In the genomic region with DNA sequence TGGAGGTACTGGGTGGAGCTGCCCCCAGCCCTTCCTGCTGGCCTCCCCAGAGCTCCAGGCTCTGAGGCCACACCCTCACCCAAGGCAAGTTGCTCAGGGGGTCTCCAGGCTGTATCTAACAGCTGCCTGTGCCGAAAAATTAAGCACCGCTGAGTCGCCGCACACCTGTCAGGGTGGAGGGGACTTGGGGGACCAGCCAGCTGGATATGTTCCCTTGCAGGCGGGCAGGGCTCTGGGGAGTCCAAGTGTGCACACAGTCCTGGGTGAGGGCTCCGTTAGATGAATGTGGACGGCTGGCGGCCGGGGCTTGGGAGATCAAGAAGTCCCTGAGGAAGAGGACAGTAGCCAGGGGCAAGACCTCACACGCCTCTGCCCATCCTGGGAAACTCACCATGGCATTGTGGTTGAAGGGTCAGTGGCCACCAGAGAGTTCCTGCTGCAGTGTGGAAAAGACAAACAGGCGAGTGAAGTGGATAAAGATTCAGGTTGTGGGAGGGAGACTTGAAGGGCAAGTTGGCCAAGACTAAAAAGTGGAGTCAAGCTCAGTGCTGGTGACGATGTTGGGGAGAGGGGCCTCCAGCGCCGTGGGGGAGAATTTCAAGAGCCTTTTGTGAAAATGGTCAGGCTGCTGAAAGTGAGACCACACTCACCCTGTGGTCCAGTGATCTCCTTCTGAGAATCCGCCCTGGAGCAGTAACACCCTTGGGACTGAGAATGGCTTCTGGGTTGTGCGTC, we compare ENCODE assay signal across 21 cellular contexts.
DNase-seq lines count a peak whose midpoint lies in the region; ATAC-seq and TF ChIP-seq lines count a peak whose summit lies in the region.
"Had no signal": no experiment of that assay in that cellular context is flagged by ENCODE, and none has a peak within 500 bp of the region (broad histone marks: within the 10 kb centered on the region; RNA-seq: fewer than 3 reads in every experiment).

No MANE protein-coding gene starts in this region.

- no peak overlapping the region for H4K8ac ChIP-seq in trophoblast cell (ENCODE audit: low read depth, low read length)

- H2AFZ ChIP-seq in trophoblast cell (ENCODE audit: insufficient read depth, low read length, poor library complexity), result no peak overlapping the region

- DNase-seq in left cardiac atrium (peak; percentile 11), right atrium auricular region (ENCODE audit: low spot score) (no peak), right cardiac atrium (peak; percentile 3 to 54 (median 35)), trophoblast cell (peak in 1 of 2 donors; percentile 28), NCI-H2107 (lab: John Stamatoyannopoulos, UW) (no peak), left lobe of liver (ENCODE audit: low spot score) (no peak), coronary artery (ENCODE audit: low spot score) (no peak)
- DNase-seq in activated CD4-positive, CD25-positive, alpha-beta regulatory T cell treated with anti-CD3 and anti-CD28 coated beads, Interleukin-2, amount 50 U/mL, for 72 hours, result no peak
- DNase-seq: Calu3; CD8-positive, alpha-beta T cell; DMS53; GOT3; KG1; NCI-H1105 treated with DMSO at 0.1 percent for 48 hours; NCI-H187; NCI-H226; NCI-H524; NCI-H82; PC-3 had no signal

- no peak overlapping the region for H3K18ac ChIP-seq in trophoblast cell (ENCODE audit: low read length)

- no peak overlapping the region for H4K12ac ChIP-seq in trophoblast cell (ENCODE audit: low read depth, low read length)

- H3K27me3 ChIP-seq in right atrium auricular region (no peaks in the 10 kb centered on the region), right cardiac atrium (ENCODE audit: control insufficient read depth, insufficient read depth) (no peaks in the 10 kb centered on the region), trophoblast cell (ENCODE audit: insufficient read depth, low read length) (no peaks in the 10 kb centered on the region)
- H3K27me3 ChIP-seq: SJSA1 had no signal

- H3K23ac ChIP-seq in trophoblast cell (ENCODE audit: low read length), result no peak overlapping the region

- no peak overlapping the region for H2BK12ac ChIP-seq in trophoblast cell (ENCODE audit: low read length)

- H3K36me3 ChIP-seq in right atrium auricular region, result no peaks in the 10 kb centered on the region
- H3K36me3 ChIP-seq in trophoblast cell (ENCODE audit: control insufficient read depth in 1 of 2, insufficient read depth in 2 of 2, low read length in 2 of 2), result no peaks in the 10 kb centered on the region
- H3K36me3 ChIP-seq: SJSA1 had no signal

- H3K9ac ChIP-seq in trophoblast cell (ENCODE audit: low read length), result no peak overlapping the region

- H3K9me3 ChIP-seq in right atrium auricular region (peaks cover 0 to 17% of the 10 kb centered on the region in 2 donors), right cardiac atrium (ENCODE audit: control insufficient read depth, low read length) (no peaks in the 10 kb centered on the region), trophoblast cell (ENCODE audit: insufficient read depth, low read depth, low read length) (peaks cover 29% of the 10 kb centered on the region)

- peaks cover 8% of the 10 kb centered on the region for H3K79me1 ChIP-seq in trophoblast cell (ENCODE audit: low read length)

- 95% methylated on average over 16 of the region's 16 CpGs for WGBS in right cardiac atrium
- WGBS in trophoblast cell (ENCODE audit: extremely low coverage, insufficient coverage, insufficient read length), result no CpG with 5 or more reads among the region's 16 CpGs

- H3K4me3 ChIP-seq in right atrium auricular region (no peak overlapping the region), right cardiac atrium (ENCODE audit: low read length) (no peak overlapping the region), trophoblast cell (ENCODE audit: low read depth, low read length) (peak overlapping the region; percentile 28), coronary artery (no peak overlapping the region)
- H3K4me3 ChIP-seq: SJSA1 had no signal

- no peak overlapping the region for H2BK5ac ChIP-seq in trophoblast cell (ENCODE audit: low read depth, low read length, poor library complexity)

- intact Hi-C loops in left cardiac atrium (cut with DNase I), result no loop called here
- intact Hi-C loops in right cardiac atrium (cut with DNase I), result no loop called here

- TF ChIP-seq CTCF in right atrium auricular region (IDR thresholded peaks at IDR 0.05) (no peak), coronary artery (IDR thresholded peaks at IDR 0.05) (no peak)

- no peak overlapping the region for H3K27ac ChIP-seq in right atrium auricular region
- H3K27ac ChIP-seq in right cardiac atrium (ENCODE audit: low read length), result no peak overlapping the region
- H3K27ac ChIP-seq in trophoblast cell (ENCODE audit: low read depth, low read length), result no peak overlapping the region
- no peak overlapping the region for H3K27ac ChIP-seq in coronary artery
- H3K27ac ChIP-seq: RWPE1, SJSA1 had no signal

- no peak overlapping the region for H3K4me2 ChIP-seq in trophoblast cell (ENCODE audit: low read length)

- ATAC-seq in left cardiac atrium (no peak), right cardiac atrium (no peak), left lobe of liver (no peak)
- ATAC-seq: CD8-positive, alpha-beta T cell; PC-3 had no signal

- H3K14ac ChIP-seq in trophoblast cell (ENCODE audit: low read length), result no peak overlapping the region

- no peak overlapping the region for H4K91ac ChIP-seq in trophoblast cell (ENCODE audit: low read depth, low read length)

- no peak overlapping the region for H2AK5ac ChIP-seq in trophoblast cell (ENCODE audit: low read length)

- peaks cover 2% of the 10 kb centered on the region for H3K79me2 ChIP-seq in trophoblast cell (ENCODE audit: control insufficient read depth, insufficient read depth, low read length, poor library complexity)

- no peak overlapping the region for H2BK120ac ChIP-seq in trophoblast cell (ENCODE audit: insufficient read depth, low read length, poor library complexity)

- H3K4ac ChIP-seq in trophoblast cell (ENCODE audit: low read depth, low read length), result no peak overlapping the region

- H3K4me1 ChIP-seq in right atrium auricular region (peaks cover 0 to 24% of the 10 kb centered on the region in 2 donors), right cardiac atrium (ENCODE audit: control insufficient read depth, insufficient read depth, low read length) (peaks cover 13% of the 10 kb centered on the region), trophoblast cell (ENCODE audit: control insufficient read depth in 1 of 2, insufficient read depth in 2 of 2, low read length in 2 of 2) (peaks cover 8 to 18% of the 10 kb centered on the region in 2 experiments)

Comparison
In these comparisons a context has a peak if more than half of its experiments do, and no peak if none do; other contexts are left out.
1. DNase-seq: peak in left cardiac atrium (single experiment) and right cardiac atrium (3 of 3); none in right atrium auricular region (single experiment), NCI-H2107 (single experiment), activated CD4-positive, CD25-positive, alpha-beta regulatory T cell treated with anti-CD3 and anti-CD28 coated beads, Interleukin-2, amount 50 U/mL, for 72 hours (single experiment), left lobe of liver (single experiment) and coronary artery (single experiment).